In the genomic region with DNA sequence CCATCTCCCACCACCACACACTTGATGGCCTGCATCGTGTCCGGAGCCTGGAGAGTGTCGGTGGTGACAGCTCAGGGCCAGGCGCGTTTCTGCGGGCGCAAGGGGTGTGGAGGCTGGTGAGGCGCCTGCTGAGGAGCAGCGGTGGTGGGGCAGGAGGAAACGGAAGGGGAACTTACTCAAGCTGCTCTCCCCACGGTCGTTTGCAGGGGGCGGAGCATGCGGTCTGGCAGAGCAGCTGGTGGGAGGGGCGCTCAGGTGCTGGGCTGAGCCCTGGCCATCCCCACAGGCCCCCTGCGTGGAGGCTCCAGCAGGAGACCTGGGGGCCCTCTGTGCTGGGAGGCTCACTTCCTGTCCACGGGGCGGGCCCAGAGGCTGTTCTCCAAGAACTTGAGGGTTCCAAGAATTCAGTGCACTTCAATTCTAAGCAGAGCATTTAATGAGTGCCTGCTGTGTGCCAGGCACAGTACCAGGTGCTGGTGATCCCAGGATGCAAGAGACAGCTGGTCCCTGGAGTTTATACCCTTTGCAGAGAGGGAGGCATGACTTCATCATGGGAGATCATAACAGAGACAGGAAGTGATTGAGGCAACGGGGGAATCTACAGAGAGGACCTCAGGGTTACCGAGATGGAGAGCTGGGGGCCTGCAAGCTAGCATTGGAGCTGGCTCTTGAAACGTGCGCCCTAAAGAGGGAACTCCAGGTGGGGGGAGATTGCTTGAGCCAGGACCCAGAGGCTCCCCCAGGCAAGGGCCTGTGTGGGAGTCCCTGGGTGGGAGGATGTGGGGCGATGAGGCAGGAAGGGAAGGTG, we compare ENCODE assay signal across 8 cellular contexts. TPM values are rescaled to one million over a fixed set of nuclear protein-coding genes. Genes with fewer than 3 reads are reported as not detected.
DNase-seq lines count a peak whose midpoint lies in the region; ATAC-seq lines count a peak whose summit lies in the region.

TSS of gene RAC2 (minus strand) at position 156 of the 808 bp plus-strand sequence. CDS start at position 35, 121 bp downstream.

- no peaks in the 10 kb centered on the region for H3K9me3 ChIP-seq in CD4-positive, CD25-positive, alpha-beta regulatory T cell (ENCODE audit: control insufficient read depth in 2 of 2, low read length in 2 of 2)
- H3K9me3 ChIP-seq in KOPT-K1 (ENCODE audit: insufficient read depth, low read length, poor library complexity, severe bottlenecking) = no peaks in the 10 kb centered on the region

- peaks cover 15% of the 10 kb centered on the region for H3K36me3 Mint-ChIP-seq in CD4-positive, CD25-positive, alpha-beta regulatory T cell
- peaks cover 32% of the 10 kb centered on the region for H3K36me3 Mint-ChIP-seq in central memory CD8-positive, alpha-beta T cell (ENCODE audit: insufficient read depth)

- peak within 1 kb of the TSS; percentile 96 to 99 (median 97) for H3K27ac Mint-ChIP-seq in CD4-positive, CD25-positive, alpha-beta regulatory T cell
- H3K27ac Mint-ChIP-seq in central memory CD8-positive, alpha-beta T cell (ENCODE audit: low read depth) = peak within 1 kb of the TSS; percentile 87

- peaks cover 19% of the 10 kb centered on the region for H3K36me3 ChIP-seq in CD4-positive, CD25-positive, alpha-beta regulatory T cell (ENCODE audit: control insufficient read depth, insufficient read depth, low read length)
- peaks cover 27% of the 10 kb centered on the region for H3K36me3 ChIP-seq in KOPT-K1 (ENCODE audit: insufficient read depth, low read length)

- peak within 1 kb of the TSS; percentile 98 for H3K4me3 Mint-ChIP-seq in CD4-positive, CD25-positive, alpha-beta regulatory T cell
- H3K4me3 Mint-ChIP-seq in central memory CD8-positive, alpha-beta T cell = peak within 1 kb of the TSS; percentile 94

- no peaks in the 10 kb centered on the region for H3K27me3 ChIP-seq in CD4-positive, CD25-positive, alpha-beta regulatory T cell (ENCODE audit: control insufficient read depth, insufficient read depth, low read length)

- peak; percentile 59 to 68 for ATAC-seq in CD4-positive, CD25-positive, alpha-beta regulatory T cell (ENCODE audit: low read depth in 2 of 2)
- ATAC-seq in GM21367 (IDR thresholded peaks at IDR 0.05; ENCODE audit: unreplicated experiment) (peak; percentile 26), GM19328 (IDR thresholded peaks at IDR 0.05; ENCODE audit: unreplicated experiment) (no peak)
- peak; percentile 57 for ATAC-seq in central memory CD8-positive, alpha-beta T cell (replicated peaks; ENCODE audit: extremely low read depth, poor library complexity, severe bottlenecking)

- peak within 1 kb of the TSS; percentile 95 for H3K27ac ChIP-seq in CD4-positive, CD25-positive, alpha-beta regulatory T cell (ENCODE audit: insufficient read depth, low read length, poor library complexity, severe bottlenecking)
- H3K27ac ChIP-seq in KOPT-K1 (ENCODE audit: low read depth, low read length, poor library complexity, severe bottlenecking) = peak within 1 kb of the TSS; percentile 97

- peaks cover 0 to 51% (median 36%) of the 10 kb centered on the region in 4 donors for H3K4me1 Mint-ChIP-seq in CD4-positive, CD25-positive, alpha-beta regulatory T cell
- H3K4me1 Mint-ChIP-seq in central memory CD8-positive, alpha-beta T cell = peaks cover 60% of the 10 kb centered on the region

- peak within 1 kb of the TSS; percentile 93 for H3K4me3 ChIP-seq in CD4-positive, CD25-positive, alpha-beta regulatory T cell (ENCODE audit: low read depth, low read length)

- peaks cover 11% of the 10 kb centered on the region for H3K27me3 Mint-ChIP-seq in CD4-positive, CD25-positive, alpha-beta regulatory T cell
- H3K27me3 Mint-ChIP-seq in central memory CD8-positive, alpha-beta T cell = no peaks in the 10 kb centered on the region

- peak; percentile 81 to 99 (median 83) for DNase-seq in CD4-positive, CD25-positive, alpha-beta regulatory T cell
- DNase-seq in activated CD4-positive, CD25-positive, alpha-beta regulatory T cell treated with anti-CD3 and anti-CD28 coated beads, Interleukin-2, amount 50 U/mL, for 72 hours = peak; percentile 83
- peak; percentile 64 to 67 for DNase-seq in central memory CD8-positive, alpha-beta T cell (ENCODE audit: low spot score in 2 of 2)
- DNase-seq in medulla oblongata (ENCODE audit: extremely low spot score) = peak; percentile 54
- DNase-seq in stimulated activated CD8-positive, alpha-beta memory T cell treated with anti-CD3 and anti-CD28 coated beads, Interleukin-4, amount 100 ng/mL, for 24 hours (ENCODE audit: low read depth) = peak; percentile 88

- peaks cover 61% of the 10 kb centered on the region for H3K4me1 ChIP-seq in CD4-positive, CD25-positive, alpha-beta regulatory T cell (ENCODE audit: control insufficient read depth, insufficient read depth, low read length, poor library complexity, severe bottlenecking)

- H3K9me3 Mint-ChIP-seq in CD4-positive, CD25-positive, alpha-beta regulatory T cell = no peaks in the 10 kb centered on the region
- no peaks in the 10 kb centered on the region for H3K9me3 Mint-ChIP-seq in central memory CD8-positive, alpha-beta T cell

RNA-seq across cellular contexts. Expression of gene RAC2, which starts in this region (rescaled TPM):
- 537 TPM for total RNA-seq in CD4-positive, CD25-positive, alpha-beta regulatory T cell
- polyA plus RNA-seq in CD4-positive, CD25-positive, alpha-beta regulatory T cell = 1,000 to 10,000 TPM in 2 of 4 donors, 100 to 1,000 TPM in 2; 861 to 1,162 (median 988) TPM
